1 cellular context compared by ENCODE assay signal in genomic region chr10:11573497-11573896, GRCh38.
TF ChIP-seq lines count a peak whose summit lies in the region.

No MANE protein-coding gene starts in this region.

TF ChIP-seq in HEK293, 187 proteins besides CTCF, POLR2A, EP300 and RAD21 (continued from another document):
- TF ChIP-seq, protein P1, sequence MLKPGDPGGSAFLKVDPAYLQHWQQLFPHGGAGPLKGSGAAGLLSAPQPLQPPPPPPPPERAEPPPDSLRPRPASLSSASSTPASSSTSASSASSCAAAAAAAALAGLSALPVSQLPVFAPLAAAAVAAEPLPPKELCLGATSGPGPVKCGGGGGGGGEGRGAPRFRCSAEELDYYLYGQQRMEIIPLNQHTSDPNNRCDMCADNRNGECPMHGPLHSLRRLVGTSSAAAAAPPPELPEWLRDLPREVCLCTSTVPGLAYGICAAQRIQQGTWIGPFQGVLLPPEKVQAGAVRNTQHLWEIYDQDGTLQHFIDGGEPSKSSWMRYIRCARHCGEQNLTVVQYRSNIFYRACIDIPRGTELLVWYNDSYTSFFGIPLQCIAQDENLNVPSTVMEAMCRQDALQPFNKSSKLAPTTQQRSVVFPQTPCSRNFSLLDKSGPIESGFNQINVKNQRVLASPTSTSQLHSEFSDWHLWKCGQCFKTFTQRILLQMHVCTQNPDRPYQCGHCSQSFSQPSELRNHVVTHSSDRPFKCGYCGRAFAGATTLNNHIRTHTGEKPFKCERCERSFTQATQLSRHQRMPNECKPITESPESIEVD (tag by site-specific recombination; IDR thresholded peaks at IDR 0.05) = peak; percentile 25; the same call in 1 of the 2 replicates
- TF ChIP-seq ZNF175 (tag by site-specific recombination; IDR thresholded peaks at IDR 0.05) (no peak), ZBTB49 (tag by site-specific recombination; IDR thresholded peaks at IDR 0.05; ENCODE audit: low read depth) (no peak), ZSCAN5A (tag by site-specific recombination; IDR thresholded peaks at IDR 0.05) (no peak), ZNF341 (tag by site-specific recombination; IDR thresholded peaks at IDR 0.05; ENCODE audit: low read depth) (no peak), ZBTB17 (tag by site-specific recombination; IDR thresholded peaks at IDR 0.05) (peak; percentile 53; the same call in 1 of the 2 replicates), ZNF660 (tag by site-specific recombination; IDR thresholded peaks at IDR 0.05) (peak; percentile 86), SCRT1 (tag by site-specific recombination; IDR thresholded peaks at IDR 0.05; ENCODE audit: borderline replicate concordance) (peak; percentile 83; the same call in 1 of the 2 replicates), ZNF214 (tag by site-specific recombination; IDR thresholded peaks at IDR 0.05; ENCODE audit: borderline replicate concordance) (no peak), ZNF585B (tag by site-specific recombination; IDR thresholded peaks at IDR 0.05) (no peak), SP7 (tag by site-specific recombination; IDR thresholded peaks at IDR 0.05) (no peak), ZNF248 (tag by site-specific recombination; IDR thresholded peaks at IDR 0.05) (no peak)
- TF ChIP-seq, protein P2, sequence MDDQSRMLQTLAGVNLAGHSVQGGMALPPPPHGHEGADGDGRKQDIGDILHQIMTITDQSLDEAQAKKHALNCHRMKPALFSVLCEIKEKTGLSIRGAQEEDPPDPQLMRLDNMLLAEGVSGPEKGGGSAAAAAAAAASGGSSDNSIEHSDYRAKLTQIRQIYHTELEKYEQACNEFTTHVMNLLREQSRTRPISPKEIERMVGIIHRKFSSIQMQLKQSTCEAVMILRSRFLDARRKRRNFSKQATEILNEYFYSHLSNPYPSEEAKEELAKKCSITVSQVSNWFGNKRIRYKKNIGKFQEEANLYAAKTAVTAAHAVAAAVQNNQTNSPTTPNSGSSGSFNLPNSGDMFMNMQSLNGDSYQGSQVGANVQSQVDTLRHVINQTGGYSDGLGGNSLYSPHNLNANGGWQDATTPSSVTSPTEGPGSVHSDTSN (CRISPR knock-in tag; IDR thresholded peaks at IDR 0.05) = no peak
